12 cellular contexts compared by ENCODE assay signal in the genomic region with DNA sequence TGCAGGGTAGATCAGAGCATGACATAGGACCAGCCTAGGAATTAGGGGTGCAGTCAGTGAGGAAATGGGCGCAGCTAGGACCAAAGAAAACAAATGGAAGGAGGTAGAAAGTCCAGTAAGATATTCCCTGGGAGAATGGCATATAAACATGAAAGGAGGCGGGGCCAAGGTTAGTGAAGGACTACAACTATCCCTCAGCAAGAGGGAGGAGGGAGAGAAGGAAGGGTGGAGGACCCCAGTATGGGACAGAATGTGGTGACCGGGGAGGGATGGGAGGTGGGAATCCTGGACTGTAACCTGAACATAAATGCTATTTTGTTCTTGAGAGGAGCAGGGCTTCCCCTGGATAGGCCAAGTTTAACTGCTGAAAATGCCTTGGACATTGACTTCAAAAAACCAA. TPM values are rescaled to one million over a fixed set of nuclear protein-coding genes. Genes with fewer than 3 reads are reported as not detected.
A peak's percentile ranks its signal among the peaks of the same experiment; 100 is the strongest.
DNase-seq lines count a peak whose midpoint lies in the region; ATAC-seq and TF ChIP-seq lines count a peak whose summit lies in the region.
"Had no signal": no experiment of that assay in that cellular context is flagged by ENCODE, and none has a peak within 500 bp of the region (broad histone marks: within the 10 kb centered on the region; RNA-seq: fewer than 3 reads in every experiment).

No MANE protein-coding gene starts in this region.

- H3K4me3 ChIP-seq in heart left ventricle = no peak overlapping the region
- H3K4me3 ChIP-seq in esophagus squamous epithelium = no peak overlapping the region
- H3K4me3 ChIP-seq in vagina = no peak overlapping the region

- peak overlapping the region; percentile 96 for H3K27ac Mint-ChIP-seq in osteocyte (ENCODE audit: unreplicated experiment)
- H3K27ac Mint-ChIP-seq: T-helper 1 cell treated with Interleukin-12 subunit alpha and Interleukin-12 subunit beta and Interleukin-4 antibody, amounts not matched to agents 30 μg/mL and 1 μg/mL, for 36 hours had no signal

- H3K4me3 Mint-ChIP-seq in osteocyte (ENCODE audit: unreplicated experiment) = no peak overlapping the region
- H3K4me3 Mint-ChIP-seq: T-helper 1 cell treated with Interleukin-12 subunit alpha and Interleukin-12 subunit beta and Interleukin-4 antibody, amounts not matched to agents 30 μg/mL and 1 μg/mL, for 36 hours had no signal

- TF ChIP-seq CTCF in heart left ventricle (IDR thresholded peaks at IDR 0.05) = no peak
- TF ChIP-seq CTCF in esophagus squamous epithelium (IDR thresholded peaks at IDR 0.05) = no peak
- TF ChIP-seq CTCF in osteocyte (IDR thresholded peaks at IDR 0.05) = no peak
- no peak for TF ChIP-seq CTCF in vagina (IDR thresholded peaks at IDR 0.05)

- ATAC-seq in heart left ventricle (no peak), left cardiac atrium (no peak), HG02623 (IDR thresholded peaks at IDR 0.05; ENCODE audit: unreplicated experiment) (no peak)

- H3K9me3 ChIP-seq in heart left ventricle (no peaks in the 10 kb centered on the region), esophagus squamous epithelium (no peaks in the 10 kb centered on the region), vagina (no peaks in the 10 kb centered on the region)

- no peaks in the 10 kb centered on the region for H3K9me3 Mint-ChIP-seq in osteocyte (ENCODE audit: unreplicated experiment)
- H3K9me3 Mint-ChIP-seq: T-helper 1 cell treated with Interleukin-12 subunit alpha and Interleukin-12 subunit beta and Interleukin-4 antibody, amounts not matched to agents 30 μg/mL and 1 μg/mL, for 36 hours had no signal

- no peaks in the 10 kb centered on the region for H3K27me3 Mint-ChIP-seq in osteocyte (ENCODE audit: unreplicated experiment)

- WGBS in heart left ventricle, 4 donors = 79 to 84% (median 82%) methylated on average over 3 of the region's 3 CpGs
- WGBS in esophagus squamous epithelium, 2 donors = 76 to 84% methylated on average over 3 of the region's 3 CpGs

- intact Hi-C loops in heart left ventricle (cut with DNase I) (loop anchor here in 3 of 10 donors (5.0 kb wide), 3 partner anchors 34 to 44 kb away; no protein-coding TSS in a partner anchor), left cardiac atrium (cut with DNase I) (no loop called here), esophagus squamous epithelium (cut with DNase I) (no loop called here), vagina (cut with DNase I) (loop anchor here (5.0 kb wide), 1 partner anchor 41 kb away; no protein-coding TSS in a partner anchor)

- no peaks in the 10 kb centered on the region for H3K36me3 ChIP-seq in heart left ventricle
- no peaks in the 10 kb centered on the region for H3K36me3 ChIP-seq in esophagus squamous epithelium
- H3K36me3 ChIP-seq in vagina = no peaks in the 10 kb centered on the region

- H3K27ac ChIP-seq in heart left ventricle (peak overlapping the region; percentile 68 to 92 (median 85)), esophagus squamous epithelium (peak overlapping the region; percentile 52 to 92 (median 84)), vagina (peak overlapping the region; percentile 85)
- H3K27ac ChIP-seq: epithelial cell of prostate had no signal

- H3K4me1 ChIP-seq in heart left ventricle (peaks cover 2 to 73% (median 64%) of the 10 kb centered on the region in 12 donors), esophagus squamous epithelium (peaks cover 34 to 65% (median 51%) of the 10 kb centered on the region in 3 donors), vagina (peaks cover 72% of the 10 kb centered on the region)

- H3K36me3 Mint-ChIP-seq in osteocyte (ENCODE audit: unreplicated experiment) = no peaks in the 10 kb centered on the region

- H3K4me1 Mint-ChIP-seq in osteocyte (ENCODE audit: unreplicated experiment) = peaks cover 52% of the 10 kb centered on the region

- TF ChIP-seq POLR2A in heart left ventricle (IDR thresholded peaks at IDR 0.05) (no peak), esophagus squamous epithelium (IDR thresholded peaks at IDR 0.05) (no peak), vagina (IDR thresholded peaks at IDR 0.05) (no peak)

- DNase-seq in heart left ventricle = no peak
- DNase-seq in left cardiac atrium = no peak
- DNase-seq in esophagus squamous epithelium (lab: John Stamatoyannopoulos, UW) = no peak
- no peak for DNase-seq in osteocyte (ENCODE audit: extremely low spot score, unreplicated experiment)
- DNase-seq in vagina (ENCODE audit: extremely low spot score in 2 of 2) = no peak
- DNase-seq in NCI-H146 (lab: John Stamatoyannopoulos, UW) = no peak
- DNase-seq in GM19238 (ENCODE audit: insufficient read length, low spot score) = no peak
- DNase-seq: DMS79 treated with DMSO at 0.1 percent for 48 hours, NCI-H1930 had no signal

- no peaks in the 10 kb centered on the region for H3K27me3 ChIP-seq in heart left ventricle
- no peaks in the 10 kb centered on the region for H3K27me3 ChIP-seq in esophagus squamous epithelium
- H3K27me3 ChIP-seq in vagina = no peaks in the 10 kb centered on the region

RNA-seq across cellular contexts. Expression of a gene that starts 22.8 kb away (rescaled TPM):
- 10 to 100 TPM in 2 of 9 donors, 1 to 10 TPM in 7; 2.6 to 14.8 (median 4.8) TPM for total RNA-seq in heart left ventricle
- 1 to 10 TPM; 1.3 to 5.0 TPM for polyA plus RNA-seq in heart left ventricle
- total RNA-seq in left cardiac atrium = 10 to 100 TPM in 1 of 2 donors, 1 to 10 TPM in 1; 5.9 to 19.5 TPM
- total RNA-seq in esophagus squamous epithelium = 1 to 10 TPM in 2 of 4 donors, under 1 TPM in 2; 0.23 to 7.2 (median 2.8) TPM
- 2.5 and 3.3 TPM in 2 replicates for total RNA-seq in osteocyte
- 6.1 TPM for total RNA-seq in vagina

RNA-seq across cellular contexts. Expression of a gene that starts 47.3 kb away (rescaled TPM):
- 1 to 10 TPM in 8 of 9 donors, under 1 TPM in 1; 0.63 to 6.1 (median 1.7) TPM for total RNA-seq in heart left ventricle
- 1 to 10 TPM in 1 of 2 donors, under 1 TPM in 1; 0.47 to 1.1 TPM for polyA plus RNA-seq in heart left ventricle
- total RNA-seq in left cardiac atrium = 1 to 10 TPM; 5.7 to 6.8 TPM
- total RNA-seq in esophagus squamous epithelium = 1 to 10 TPM in 2 of 4 donors, under 1 TPM in 2; 0.31 to 6.7 (median 2.4) TPM
- 1.9 and 2.7 TPM in 2 replicates for total RNA-seq in osteocyte
- 4.2 TPM for total RNA-seq in vagina
